21 cellular contexts compared by ENCODE assay signal in genomic region chr2:118981627-118982026, GRCh38. TPM values are rescaled to one million over a fixed set of nuclear protein-coding genes. Genes with fewer than 3 reads are reported as not detected.
DNase-seq lines count a peak whose midpoint lies in the region; ATAC-seq and TF ChIP-seq lines count a peak whose summit lies in the region.
"Had no signal": no experiment of that assay in that cellular context is flagged by ENCODE, and none has a peak within 500 bp of the region (broad histone marks: within the 10 kb centered on the region; RNA-seq: fewer than 3 reads in every experiment).

No MANE protein-coding gene starts in this region.

- H3K27me3 ChIP-seq in trophoblast cell (ENCODE audit: insufficient read depth, low read length) (no peaks in the 10 kb centered on the region), upper lobe of right lung (no peaks in the 10 kb centered on the region)

- H3K4me1 ChIP-seq in trophoblast cell (ENCODE audit: control insufficient read depth in 1 of 2, insufficient read depth in 2 of 2, low read length in 2 of 2) (no peaks in the 10 kb centered on the region), upper lobe of right lung (no peaks in the 10 kb centered on the region)

- peak; percentile 25 for DNase-seq in activated CD4-positive, alpha-beta T cell treated with anti-CD3 and anti-CD28 coated beads, Interleukin-2, amount 10 ng/mL, durations not matched to agents 24 days and 14 days
- no peak for DNase-seq in activated CD4-positive, alpha-beta T cell treated with anti-CD3 and anti-CD28 coated beads for 4 hours
- DNase-seq in coronary artery (ENCODE audit: low spot score) (peak; percentile 24), trophoblast cell (no peak), upper lobe of right lung (no peak), DMS114 treated with DMSO at 0.1 percent for 48 hours (lab: John Stamatoyannopoulos, UW; ENCODE audit: unreplicated experiment) (no peak), SW480 (ENCODE audit: low spot score) (no peak), GM20000 (ENCODE audit: low spot score) (no peak)
- DNase-seq: CD4-positive, CD25-positive, alpha-beta regulatory T cell; COR-L47; DMS153; GDM1; NCI-H1105; OCI-M1; Right ventricle myocardium superior had no signal

- H2BK12ac ChIP-seq in trophoblast cell (ENCODE audit: low read length): no peak overlapping the region

- H4K12ac ChIP-seq in trophoblast cell (ENCODE audit: low read depth, low read length): no peak overlapping the region

- H2AFZ ChIP-seq in trophoblast cell (ENCODE audit: insufficient read depth, low read length, poor library complexity): no peak overlapping the region

- intact Hi-C loops in activated CD4-positive, alpha-beta T cell treated with anti-CD3 and anti-CD28 coated beads, Interleukin-2, amount 10 ng/mL, durations not matched to agents 24 days and 14 days (cut with micrococcal nuclease): no loop called here
- intact Hi-C loops in upper lobe of right lung (cut with DNase I): no loop called here

- no peak overlapping the region for H4K91ac ChIP-seq in trophoblast cell (ENCODE audit: low read depth, low read length)

- H3K4me3 ChIP-seq in coronary artery (no peak overlapping the region), trophoblast cell (ENCODE audit: low read depth, low read length) (peak overlapping the region; percentile 30), upper lobe of right lung (no peak overlapping the region)

- no peak overlapping the region for H3K23ac ChIP-seq in trophoblast cell (ENCODE audit: low read length)

- no peaks in the 10 kb centered on the region for H3K27me3 Mint-ChIP-seq in activated CD4-positive, alpha-beta T cell treated with anti-CD3 and anti-CD28 coated beads, Interleukin-2, amount 10 ng/mL, durations not matched to agents 24 days and 14 days
- H3K27me3 Mint-ChIP-seq: CD4-positive, CD25-positive, alpha-beta regulatory T cell had no signal

- no peaks in the 10 kb centered on the region for H3K4me1 Mint-ChIP-seq in activated CD4-positive, alpha-beta T cell treated with anti-CD3 and anti-CD28 coated beads, Interleukin-2, amount 10 ng/mL, durations not matched to agents 24 days and 14 days
- H3K4me1 Mint-ChIP-seq: B cell; CD4-positive, CD25-positive, alpha-beta regulatory T cell had no signal

- H4K8ac ChIP-seq in trophoblast cell (ENCODE audit: low read depth, low read length): no peak overlapping the region

- H3K4me3 Mint-ChIP-seq in activated CD4-positive, alpha-beta T cell treated with anti-CD3 and anti-CD28 coated beads, Interleukin-2, amount 10 ng/mL, durations not matched to agents 24 days and 14 days: no peak overlapping the region
- H3K4me3 Mint-ChIP-seq: B cell; CD4-positive, CD25-positive, alpha-beta regulatory T cell had no signal

- H2BK5ac ChIP-seq in trophoblast cell (ENCODE audit: low read depth, low read length, poor library complexity): no peak overlapping the region

- H3K36me3 ChIP-seq in trophoblast cell (ENCODE audit: control insufficient read depth in 1 of 2, insufficient read depth in 2 of 2, low read length in 2 of 2) (no peaks in the 10 kb centered on the region), upper lobe of right lung (no peaks in the 10 kb centered on the region)

- H3K27ac Mint-ChIP-seq in activated CD4-positive, alpha-beta T cell treated with anti-CD3 and anti-CD28 coated beads, Interleukin-2, amount 10 ng/mL, durations not matched to agents 24 days and 14 days: no peak overlapping the region
- H3K27ac Mint-ChIP-seq: B cell had no signal

- no peak overlapping the region for H2AK5ac ChIP-seq in trophoblast cell (ENCODE audit: low read length)

- H3K14ac ChIP-seq in trophoblast cell (ENCODE audit: low read length): no peak overlapping the region

- H3K9me3 Mint-ChIP-seq in activated CD4-positive, alpha-beta T cell treated with anti-CD3 and anti-CD28 coated beads, Interleukin-2, amount 10 ng/mL, durations not matched to agents 24 days and 14 days: no peaks in the 10 kb centered on the region

- no peak overlapping the region for H3K18ac ChIP-seq in trophoblast cell (ENCODE audit: low read length)

- H3K9me3 ChIP-seq in trophoblast cell (ENCODE audit: insufficient read depth, low read depth, low read length) (peaks cover 6% of the 10 kb centered on the region), upper lobe of right lung (no peaks in the 10 kb centered on the region)

- no peak overlapping the region for H3K27ac ChIP-seq in coronary artery
- no peak overlapping the region for H3K27ac ChIP-seq in trophoblast cell (ENCODE audit: low read depth, low read length)
- no peak overlapping the region for H3K27ac ChIP-seq in upper lobe of right lung

- no peak overlapping the region for H3K4me2 ChIP-seq in trophoblast cell (ENCODE audit: low read length)

- no peak overlapping the region for H2BK120ac ChIP-seq in trophoblast cell (ENCODE audit: insufficient read depth, low read length, poor library complexity)

- no peaks in the 10 kb centered on the region for H3K79me2 ChIP-seq in trophoblast cell (ENCODE audit: control insufficient read depth, insufficient read depth, low read length, poor library complexity)

- TF ChIP-seq CTCF in coronary artery (IDR thresholded peaks at IDR 0.05) (no peak), upper lobe of right lung (IDR thresholded peaks at IDR 0.05) (no peak), GM20000 (IDR thresholded peaks at IDR 0.05; ENCODE audit: extremely low read depth, missing control alignments) (no peak)

- H3K4ac ChIP-seq in trophoblast cell (ENCODE audit: low read depth, low read length): no peak overlapping the region

- ATAC-seq in upper lobe of right lung: peak; percentile 31

- no peaks in the 10 kb centered on the region for H3K36me3 Mint-ChIP-seq in activated CD4-positive, alpha-beta T cell treated with anti-CD3 and anti-CD28 coated beads, Interleukin-2, amount 10 ng/mL, durations not matched to agents 24 days and 14 days (ENCODE audit: low read depth)
- H3K36me3 Mint-ChIP-seq: CD4-positive, CD25-positive, alpha-beta regulatory T cell had no signal

- no peaks in the 10 kb centered on the region for H3K79me1 ChIP-seq in trophoblast cell (ENCODE audit: low read length)

- H3K9ac ChIP-seq in trophoblast cell (ENCODE audit: low read length): no peak overlapping the region

- no CpG with 5 or more reads among the region's 2 CpGs for WGBS in trophoblast cell (ENCODE audit: extremely low coverage, insufficient coverage, insufficient read length)

RNA-seq across cellular contexts. Expression of gene MARCO, which starts 39.6 kb away (rescaled TPM):
- total RNA-seq in activated CD4-positive, alpha-beta T cell treated with anti-CD3 and anti-CD28 coated beads, Interleukin-2, amount 10 ng/mL, durations not matched to agents 24 days and 14 days: not detected in 2 replicates
- polyA plus RNA-seq in trophoblast cell (2013): 0.07 and 0.08 TPM in 2 replicates
- 165 TPM for total RNA-seq in upper lobe of right lung
- total RNA-seq: A172; B cell; CD4-positive, CD25-positive, alpha-beta regulatory T cell; Daoy; H4; LHCN-M2; NCI-H460 had no signal
- polyA plus RNA-seq: CD4-positive, CD25-positive, alpha-beta regulatory T cell had no signal

Comparison
In these comparisons a context has a peak if more than half of its experiments do, and no peak if none do; other contexts are left out.
1. DNase-seq: peak in activated CD4-positive, alpha-beta T cell treated with anti-CD3 and anti-CD28 coated beads, Interleukin-2, amount 10 ng/mL, durations not matched to agents 24 days and 14 days (single experiment) and coronary artery (single experiment); none in activated CD4-positive, alpha-beta T cell treated with anti-CD3 and anti-CD28 coated beads for 4 hours (0 of 2), trophoblast cell (0 of 2), upper lobe of right lung (single experiment), DMS114 treated with DMSO at 0.1 percent for 48 hours (single experiment), SW480 (single experiment) and GM20000 (single experiment).
2. RNA of gene MARCO, which starts 39.6 kb away (total RNA-seq): 165 TPM in upper lobe of right lung (single experiment); not detected in activated CD4-positive, alpha-beta T cell treated with anti-CD3 and anti-CD28 coated beads, Interleukin-2, amount 10 ng/mL, durations not matched to agents 24 days and 14 days; every median in the first group is over 100 times any median in the second.